In genomic region chr17:63695889-63696288, GRCh38 we compare ENCODE assay signal across 12 cellular contexts. TPM values are rescaled to one million over a fixed set of nuclear protein-coding genes. Genes with fewer than 3 reads are reported as not detected.
DNase-seq lines count a peak whose midpoint lies in the region; ATAC-seq, FAIRE-seq and TF ChIP-seq lines count a peak whose summit lies in the region.
"Had no signal": no experiment of that assay in that cellular context is flagged by ENCODE, and none has a peak within 500 bp of the region (broad histone marks: within the 10 kb centered on the region; RNA-seq: fewer than 3 reads in every experiment).

No MANE protein-coding gene starts in this region.

- POLR2A ChIA-PET in activated B cell treated with CpG ODN at 0.5 μM for 24 hours (lab: Charles Lee): interaction anchor here (0.6 to 11.3 kb wide), 17 partner anchors 8 to 938 kb away, joined by 3 to 295 read pairs (median 10); partner anchors contain the start of genes CCDC47, DDX42, FTSJ3 and MAP3K3

- intact Hi-C loops in activated B cell treated with CpG ODN at 0.5 μM for 24 hours (cut with micrococcal nuclease): loop anchor here (5.0 kb wide), 3 partner anchors 219 to 811 kb away; partner anchors contain the start of genes ACE, CEP95, DDX5 and TEX2

- peak; percentile 53 for FAIRE-seq in urothelium cell line (lab: Jason Lieb, UNC)
- FAIRE-seq: kidney had no signal

- no peaks in the 10 kb centered on the region for H3K9me3 Mint-ChIP-seq in stimulated activated naive CD8-positive, alpha-beta T cell treated with anti-CD3 and anti-CD28 coated beads, Interleukin-15, Interleukin-2, amounts not matched to agents 100 ng/mL and 50 ng/mL, for 24 hours
- no peaks in the 10 kb centered on the region for H3K9me3 Mint-ChIP-seq in activated B cell treated with CpG ODN at 0.5 μM for 24 hours
- H3K9me3 Mint-ChIP-seq in endothelial cell (ENCODE audit: unreplicated experiment): no peaks in the 10 kb centered on the region

- CTCF ChIA-PET in activated B cell treated with CpG ODN at 0.5 μM for 24 hours (lab: Charles Lee): interaction anchor here (0.6 to 4.5 kb wide), 7 partner anchors 15 to 183 kb away, joined by 3 to 42 read pairs (median 4); partner anchors contain the start of genes CCDC47, DDX42 and MAP3K3

- ATAC-seq in stimulated activated naive CD8-positive, alpha-beta T cell treated with anti-CD3 and anti-CD28 coated beads, Interleukin-15, Interleukin-2, amounts not matched to agents 100 U/mL and 50 U/mL, for 24 hours: no peak
- no peak for ATAC-seq in activated B cell treated with CpG ODN at 0.5 μM for 24 hours (ENCODE audit: low read depth)
- ATAC-seq in GM19397 (IDR thresholded peaks at IDR 0.05; ENCODE audit: unreplicated experiment): no peak

- H3K27ac Mint-ChIP-seq in stimulated activated naive CD8-positive, alpha-beta T cell treated with anti-CD3 and anti-CD28 coated beads, Interleukin-15, Interleukin-2, amounts not matched to agents 100 ng/mL and 50 ng/mL, for 24 hours: peak overlapping the region; percentile 94
- peak overlapping the region; percentile 97 for H3K27ac Mint-ChIP-seq in activated B cell treated with CpG ODN at 0.5 μM for 24 hours
- H3K27ac Mint-ChIP-seq in endothelial cell (ENCODE audit: unreplicated experiment): peak overlapping the region; percentile 53

- peaks cover 58% of the 10 kb centered on the region for H3K4me1 Mint-ChIP-seq in stimulated activated naive CD8-positive, alpha-beta T cell treated with anti-CD3 and anti-CD28 coated beads, Interleukin-15, Interleukin-2, amounts not matched to agents 100 ng/mL and 50 ng/mL, for 24 hours (ENCODE audit: low read depth)
- peaks cover 58% of the 10 kb centered on the region for H3K4me1 Mint-ChIP-seq in activated B cell treated with CpG ODN at 0.5 μM for 24 hours
- peaks cover 15% of the 10 kb centered on the region for H3K4me1 Mint-ChIP-seq in endothelial cell (ENCODE audit: unreplicated experiment)

- H3K27me3 Mint-ChIP-seq in stimulated activated naive CD8-positive, alpha-beta T cell treated with anti-CD3 and anti-CD28 coated beads, Interleukin-15, Interleukin-2, amounts not matched to agents 100 ng/mL and 50 ng/mL, for 24 hours: no peaks in the 10 kb centered on the region
- H3K27me3 Mint-ChIP-seq in activated B cell treated with CpG ODN at 0.5 μM for 24 hours (no peaks in the 10 kb centered on the region), endothelial cell (ENCODE audit: unreplicated experiment) (peaks cover 24% of the 10 kb centered on the region)

- TF ChIP-seq CTCF in activated B cell treated with CpG ODN at 0.5 μM for 24 hours (IDR thresholded peaks at IDR 0.05) (no peak), endothelial cell (IDR thresholded peaks at IDR 0.05; ENCODE audit: unreplicated experiment) (no peak)

- H3K4me3 Mint-ChIP-seq in stimulated activated naive CD8-positive, alpha-beta T cell treated with anti-CD3 and anti-CD28 coated beads, Interleukin-15, Interleukin-2, amounts not matched to agents 100 ng/mL and 50 ng/mL, for 24 hours: no peak overlapping the region
- peak overlapping the region; percentile 96 for H3K4me3 Mint-ChIP-seq in activated B cell treated with CpG ODN at 0.5 μM for 24 hours
- peak overlapping the region; percentile 63 for H3K4me3 Mint-ChIP-seq in endothelial cell (ENCODE audit: unreplicated experiment)

- DNase-seq in stimulated activated naive CD8-positive, alpha-beta T cell treated with anti-CD3 and anti-CD28 coated beads, Interleukin-15, Interleukin-2, amounts not matched to agents 100 U/mL and 50 U/mL, for 24 hours: no peak
- DNase-seq in activated B cell treated with CpG ODN at 0.5 μM for 24 hours (no peak), endothelial cell (ENCODE audit: low spot score) (no peak), urothelium cell line (ENCODE audit: low spot score) (no peak), NCI-H2029 treated with DMSO at 0.1 percent for 48 hours (lab: John Stamatoyannopoulos, UW) (no peak), GM19240 (ENCODE audit: insufficient read length, low spot score) (no peak)
- DNase-seq: activated CD8-positive, alpha-beta memory T cell treated with anti-CD3 and anti-CD28 coated beads, Interleukin-2, amount 50 U/mL, for 4 hours; NCI-H1436 treated with DMSO at 0.1 percent for 48 hours; T-helper 9 cell had no signal

- H3K36me3 Mint-ChIP-seq in stimulated activated naive CD8-positive, alpha-beta T cell treated with anti-CD3 and anti-CD28 coated beads, Interleukin-15, Interleukin-2, amounts not matched to agents 100 ng/mL and 50 ng/mL, for 24 hours (ENCODE audit: low read depth): peaks cover 24% of the 10 kb centered on the region
- peaks cover 56% of the 10 kb centered on the region for H3K36me3 Mint-ChIP-seq in activated B cell treated with CpG ODN at 0.5 μM for 24 hours (ENCODE audit: low read depth)
- H3K36me3 Mint-ChIP-seq in endothelial cell (ENCODE audit: low read depth, unreplicated experiment): peaks cover 37% of the 10 kb centered on the region

RNA-seq across cellular contexts. Expression of gene LIMD2, which starts 4.0 kb away (rescaled TPM):
- total RNA-seq in activated B cell treated with CpG ODN at 0.5 μM for 24 hours (404 and 421 TPM in 2 replicates), endothelial cell (ENCODE audit: unreplicated experiment) (132 TPM)

RNA-seq across cellular contexts. Expression of gene STRADA, which starts 45.7 kb away (rescaled TPM):
- 72.5 and 80.2 TPM in 2 replicates for total RNA-seq in activated B cell treated with CpG ODN at 0.5 μM for 24 hours
- total RNA-seq in endothelial cell (ENCODE audit: unreplicated experiment): 51.8 TPM
